ENCODE assay signal across 8 cellular contexts in genomic region chr1:1406821-1407100, GRCh38. TPM values are rescaled to one million over a fixed set of nuclear protein-coding genes. Genes with fewer than 3 reads are reported as not detected.
A peak's percentile ranks its signal among the peaks of the same experiment; 100 is the strongest.
DNase-seq lines count a peak whose midpoint lies in the region; ATAC-seq and TF ChIP-seq lines count a peak whose summit lies in the region.

No MANE protein-coding gene starts in this region.

- CTCF ChIA-PET in activated naive CD4-positive, alpha-beta T cell treated with anti-CD3 and anti-CD28 coated beads for 36 hours (lab: Charles Lee) = no interaction called here
- CTCF ChIA-PET in activated CD8-positive, alpha-beta T cell treated with anti-CD3 and anti-CD28 coated beads, Interleukin-2, amount 10 ng/mL, durations not matched to agents 7 days and 5 days (lab: Charles Lee) = interaction anchor here (2.1 to 2.9 kb wide), 2 partner anchors 34 to 98 kb away, joined by 5 to 18 read pairs; no protein-coding TSS in a partner anchor

- H3K9me3 ChIP-seq in iPS-18c (ENCODE audit: control insufficient read depth, insufficient read depth, low read length) (no peaks in the 10 kb centered on the region), suprapubic skin (no peaks in the 10 kb centered on the region)

- peaks cover 32% of the 10 kb centered on the region for H3K4me1 ChIP-seq in suprapubic skin

- peaks cover 63% of the 10 kb centered on the region for H3K4me1 Mint-ChIP-seq in activated naive CD4-positive, alpha-beta T cell treated with anti-CD3 and anti-CD28 coated beads for 36 hours (ENCODE audit: low read depth)
- peaks cover 41% of the 10 kb centered on the region for H3K4me1 Mint-ChIP-seq in activated CD8-positive, alpha-beta T cell treated with anti-CD3 and anti-CD28 coated beads, Interleukin-2, amount 10 ng/mL, durations not matched to agents 7 days and 5 days (ENCODE audit: low read depth)

- H3K27me3 Mint-ChIP-seq in activated naive CD4-positive, alpha-beta T cell treated with anti-CD3 and anti-CD28 coated beads for 36 hours (ENCODE audit: low read depth) = no peaks in the 10 kb centered on the region
- no peaks in the 10 kb centered on the region for H3K27me3 Mint-ChIP-seq in activated CD8-positive, alpha-beta T cell treated with anti-CD3 and anti-CD28 coated beads, Interleukin-2, amount 10 ng/mL, durations not matched to agents 7 days and 5 days (ENCODE audit: low read depth)

- ATAC-seq in activated CD8-positive, alpha-beta T cell treated with anti-CD3 and anti-CD28 coated beads, Interleukin-2, amount 10 ng/mL, durations not matched to agents 7 days and 5 days = peak; percentile 12

- H3K4me3 ChIP-seq in iPS-18c (ENCODE audit: insufficient read depth, low read depth, low read length) = peak overlapping the region; percentile 95
- peak overlapping the region; percentile 69 for H3K4me3 ChIP-seq in suprapubic skin

- H3K27me3 ChIP-seq in suprapubic skin = no peaks in the 10 kb centered on the region

- DNase-seq in activated naive CD4-positive, alpha-beta T cell treated with anti-CD3 and anti-CD28 coated beads for 36 hours = no peak
- DNase-seq in activated naive CD4-positive, alpha-beta T cell treated with anti-CD3 and anti-CD28 coated beads, Interleukin-2, amount 50 U/mL, for 16 hours = no peak
- no peak for DNase-seq in activated CD8-positive, alpha-beta T cell treated with anti-CD3 and anti-CD28 coated beads, Interleukin-2, amount 10 ng/mL, durations not matched to agents 7 days and 5 days
- DNase-seq in suprapubic skin (ENCODE audit: low spot score in 2 of 2) (no peak), NOMO-1 treated with dmso at 0.1 percent for 144 hours (lab: John Stamatoyannopoulos, UW; ENCODE audit: unreplicated experiment) (no peak), posterior cingulate gyrus (no peak), NCI-H2029 treated with DMSO at 0.1 percent for 48 hours (lab: John Stamatoyannopoulos, UW) (no peak)

- intact Hi-C loops in activated naive CD4-positive, alpha-beta T cell treated with anti-CD3 and anti-CD28 coated beads for 36 hours (cut with micrococcal nuclease) = loop anchor here (1.0 kb wide), 3 partner anchors 7 to 99 kb away; partner anchors contain the start of genes AURKAIP1 and CCNL2
- intact Hi-C loops in posterior cingulate gyrus (cut with DNase I) = loop anchor here (2.0 kb wide), 1 partner anchor 32 kb away; the partner anchor contains the start of gene AURKAIP1

- POLR2A ChIA-PET in activated CD8-positive, alpha-beta T cell treated with anti-CD3 and anti-CD28 coated beads, Interleukin-2, amount 10 ng/mL, durations not matched to agents 7 days and 5 days (lab: Charles Lee) = interaction anchor here (1.2 to 2.2 kb wide), 4 partner anchors 8 to 104 kb away, joined by 3 to 16 read pairs (median 10); partner anchors contain the start of genes AURKAIP1 and CCNL2

- TF ChIP-seq CTCF in suprapubic skin (IDR thresholded peaks at IDR 0.05) = no peak

- WGBS in suprapubic skin = under 1% methylated on average over 27 of the region's 30 CpGs

- peaks cover 42% of the 10 kb centered on the region for H3K36me3 ChIP-seq in suprapubic skin

- H3K27ac Mint-ChIP-seq in activated naive CD4-positive, alpha-beta T cell treated with anti-CD3 and anti-CD28 coated beads for 36 hours = peak overlapping the region; percentile 90
- peak overlapping the region; percentile 95 for H3K27ac Mint-ChIP-seq in activated CD8-positive, alpha-beta T cell treated with anti-CD3 and anti-CD28 coated beads, Interleukin-2, amount 10 ng/mL, durations not matched to agents 7 days and 5 days

- H3K9me3 Mint-ChIP-seq in activated naive CD4-positive, alpha-beta T cell treated with anti-CD3 and anti-CD28 coated beads for 36 hours = no peaks in the 10 kb centered on the region
- no peaks in the 10 kb centered on the region for H3K9me3 Mint-ChIP-seq in activated CD8-positive, alpha-beta T cell treated with anti-CD3 and anti-CD28 coated beads, Interleukin-2, amount 10 ng/mL, durations not matched to agents 7 days and 5 days (ENCODE audit: insufficient read depth)

- TF ChIP-seq POLR2A in suprapubic skin (IDR thresholded peaks at IDR 0.05) = no peak

- peak overlapping the region; percentile 89 for H3K27ac ChIP-seq in suprapubic skin

- H3K4me3 Mint-ChIP-seq in activated naive CD4-positive, alpha-beta T cell treated with anti-CD3 and anti-CD28 coated beads for 36 hours = peak overlapping the region; percentile 91
- peak overlapping the region; percentile 87 for H3K4me3 Mint-ChIP-seq in activated CD8-positive, alpha-beta T cell treated with anti-CD3 and anti-CD28 coated beads, Interleukin-2, amount 10 ng/mL, durations not matched to agents 7 days and 5 days

- no peak for TF ChIP-seq EP300 in suprapubic skin (IDR thresholded peaks at IDR 0.05)

- H3K36me3 Mint-ChIP-seq in activated naive CD4-positive, alpha-beta T cell treated with anti-CD3 and anti-CD28 coated beads for 36 hours (ENCODE audit: low read depth) = peaks cover 37% of the 10 kb centered on the region
- peaks cover 54% of the 10 kb centered on the region for H3K36me3 Mint-ChIP-seq in activated CD8-positive, alpha-beta T cell treated with anti-CD3 and anti-CD28 coated beads, Interleukin-2, amount 10 ng/mL, durations not matched to agents 7 days and 5 days (ENCODE audit: low read depth)

RNA-seq across cellular contexts. Expression of gene MRPL20, which starts 0.3 kb away (rescaled TPM):
- total RNA-seq in activated naive CD4-positive, alpha-beta T cell treated with anti-CD3 and anti-CD28 coated beads for 36 hours = 100 to 1,000 TPM; 103 to 107 TPM
- total RNA-seq in activated CD8-positive, alpha-beta T cell treated with anti-CD3 and anti-CD28 coated beads, Interleukin-2, amount 10 ng/mL, durations not matched to agents 7 days and 5 days = 100 to 1,000 TPM; 111 to 117 TPM
- total RNA-seq in suprapubic skin = 100 to 1,000 TPM in 3 of 4 donors, 10 to 100 TPM in 1; 93.6 to 119 (median 109) TPM

RNA-seq across cellular contexts. Expression of gene CCNL2, which starts 7.6 kb away (rescaled TPM):
- total RNA-seq in activated naive CD4-positive, alpha-beta T cell treated with anti-CD3 and anti-CD28 coated beads for 36 hours = 100 to 1,000 TPM in 1 of 2 experiments, 10 to 100 TPM in 1; 97.7 to 108 TPM
- total RNA-seq in activated CD8-positive, alpha-beta T cell treated with anti-CD3 and anti-CD28 coated beads, Interleukin-2, amount 10 ng/mL, durations not matched to agents 7 days and 5 days = 100 to 1,000 TPM in 1 of 2 experiments, 10 to 100 TPM in 1; 98.3 to 110 TPM
- 100 to 1,000 TPM; 136 to 599 (median 160) TPM for total RNA-seq in suprapubic skin

RNA-seq across cellular contexts. Expression of gene ANKRD65, which starts 14.3 kb away (rescaled TPM):
- total RNA-seq in activated naive CD4-positive, alpha-beta T cell treated with anti-CD3 and anti-CD28 coated beads for 36 hours = not detected
- total RNA-seq in activated CD8-positive, alpha-beta T cell treated with anti-CD3 and anti-CD28 coated beads, Interleukin-2, amount 10 ng/mL, durations not matched to agents 7 days and 5 days = not detected
- total RNA-seq in suprapubic skin = 10 to 100 TPM in 1 of 4 donors, 1 to 10 TPM in 3; 2.8 to 10.3 (median 5.9) TPM

RNA-seq across cellular contexts. Expression of gene VWA1, which starts 28.7 kb away (rescaled TPM):
- total RNA-seq in activated naive CD4-positive, alpha-beta T cell treated with anti-CD3 and anti-CD28 coated beads for 36 hours = under 1 TPM; 0.72 to 0.74 TPM
- total RNA-seq in activated CD8-positive, alpha-beta T cell treated with anti-CD3 and anti-CD28 coated beads, Interleukin-2, amount 10 ng/mL, durations not matched to agents 7 days and 5 days = under 1 TPM; 0.21 to 0.29 TPM
- 10 to 100 TPM; 14.5 to 27.6 (median 19.8) TPM for total RNA-seq in suprapubic skin

RNA-seq across cellular contexts. Expression of gene AURKAIP1, which starts 31.8 kb away (rescaled TPM):
- total RNA-seq in activated naive CD4-positive, alpha-beta T cell treated with anti-CD3 and anti-CD28 coated beads for 36 hours = 100 to 1,000 TPM; 108 TPM
- 100 to 1,000 TPM; 120 to 123 TPM for total RNA-seq in activated CD8-positive, alpha-beta T cell treated with anti-CD3 and anti-CD28 coated beads, Interleukin-2, amount 10 ng/mL, durations not matched to agents 7 days and 5 days
- 100 to 1,000 TPM in 1 of 4 donors, 10 to 100 TPM in 3; 55.8 to 106 (median 86.1) TPM for total RNA-seq in suprapubic skin
